9 cellular contexts compared by ENCODE assay signal in the genomic region with DNA sequence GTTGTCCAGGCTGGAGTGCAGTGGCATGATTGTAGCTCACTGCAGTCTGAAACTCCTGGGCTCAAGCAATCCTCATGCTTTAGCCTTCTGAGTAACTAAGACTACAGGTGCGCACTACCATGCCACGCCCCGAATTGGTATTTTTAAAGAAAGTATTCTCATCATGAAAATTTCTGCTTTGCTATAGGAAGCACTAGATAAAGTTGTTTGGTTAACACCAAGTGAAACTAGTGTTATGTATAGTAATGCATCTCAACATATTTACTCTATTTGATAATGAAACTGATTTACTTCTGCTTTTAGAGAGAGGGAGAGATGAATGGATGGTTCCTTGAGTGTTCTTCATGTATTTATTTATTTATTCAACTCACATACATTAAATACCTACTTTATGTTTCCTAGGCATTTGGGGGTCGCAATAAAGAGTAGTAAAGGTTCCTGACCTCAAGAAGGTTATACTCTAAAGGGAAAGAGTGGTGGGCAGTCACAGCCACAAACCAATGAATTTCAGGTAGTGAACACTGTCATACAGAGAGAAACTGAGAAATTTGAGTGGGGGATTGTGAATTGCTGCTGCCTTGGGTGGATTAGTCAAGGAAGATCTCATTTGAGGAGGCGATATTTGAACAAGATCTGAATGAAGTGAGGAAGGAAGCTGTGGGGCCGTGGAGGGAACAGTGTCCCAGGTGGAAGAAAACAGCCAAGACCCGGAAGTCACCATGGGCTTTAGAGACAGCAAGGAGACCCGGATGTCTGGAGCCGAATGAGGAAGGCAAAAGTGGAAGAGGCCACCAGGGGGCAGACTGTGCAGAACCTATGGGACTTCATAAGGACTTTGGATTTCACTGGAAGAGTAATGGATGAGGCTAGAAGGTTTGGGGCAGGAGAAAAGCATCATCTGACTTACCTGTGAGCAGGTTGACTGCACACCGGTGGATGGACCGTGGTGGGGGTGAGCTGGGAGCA.
A peak's percentile ranks its signal among the peaks of the same experiment; 100 is the strongest.
DNase-seq lines count a peak whose midpoint lies in the region; ATAC-seq, FAIRE-seq and TF ChIP-seq lines count a peak whose summit lies in the region.
"Had no signal": no experiment of that assay in that cellular context is flagged by ENCODE, and none has a peak within 500 bp of the region (broad histone marks: within the 10 kb centered on the region; RNA-seq: fewer than 3 reads in every experiment).

No MANE protein-coding gene starts in this region.

- DNase-seq in A549 (ENCODE audit: low read depth in 1 of 2, low spot score in 1 of 2) (peak; percentile 37 to 77), GM10266 (ENCODE audit: extremely low spot score) (peak; percentile 19), HFFc6 (peak; percentile 8), NAMALWA (ENCODE audit: low spot score) (peak; percentile 63), fibroblast of pulmonary artery (ENCODE audit: low read depth) (peak; percentile 58), prostate gland (ENCODE audit: low spot score) (no peak), NCI-H2081 treated with DMSO at 0.1 percent for 48 hours (lab: John Stamatoyannopoulos, UW) (no peak)
- peak; percentile 2 to 13 for DNase-seq in activated CD8-positive, alpha-beta memory T cell treated with anti-CD3 and anti-CD28 coated beads for 4 hours (ENCODE audit: low read depth in 2 of 2)

- H3K36me3 Mint-ChIP-seq in HFFc6 (ENCODE audit: low read depth) = no peaks in the 10 kb centered on the region

- no peak for FAIRE-seq in A549 (lab: Jason Lieb, UNC)

- WGBS in A549 (ENCODE audit: missing lambda C conversion rate) = 32% methylated on average over 11 of the region's 11 CpGs
- 94% methylated on average over 11 of the region's 11 CpGs for WGBS in prostate gland

- peak overlapping the region; percentile 26; the same call in 1 of the 3 replicates for H3K4me2 ChIP-seq in A549

- H3K4me1 Mint-ChIP-seq in HFFc6 (ENCODE audit: low read depth) = no peaks in the 10 kb centered on the region

- TF ChIP-seq CTCF in A549 (IDR thresholded peaks at IDR 0.05) (peak; percentile 15; the same call in 1 of the 3 replicates), GM10266 (IDR thresholded peaks at IDR 0.05; ENCODE audit: control insufficient read depth, insufficient read depth, low read depth, missing control alignments) (no peak), HFFc6 (IDR thresholded peaks at IDR 0.05) (peak; percentile 75), fibroblast of pulmonary artery (IDR thresholded peaks at IDR 0.05; ENCODE audit: low read length, missing control alignments) (peak; percentile 65), prostate gland (IDR thresholded peaks at IDR 0.05) (peak in 3 of 4 experiments; percentile 17 to 26 (median 20))

- H3K4me3 ChIP-seq in A549 (no peak overlapping the region), fibroblast of pulmonary artery (replicated peaks; ENCODE audit: low read depth, low read length) (no peak overlapping the region), prostate gland (no peak overlapping the region)

- H3K9me3 ChIP-seq in A549 (no peaks in the 10 kb centered on the region; the same call in 2 of the 3 replicates), prostate gland (no peaks in the 10 kb centered on the region)
- H3K9me3 ChIP-seq: neutrophil had no signal

- TF ChIP-seq POLR2A in A549 (IDR thresholded peaks at IDR 0.05; ENCODE audit: low read length) = no peak
- no peak for TF ChIP-seq POLR2A in prostate gland (IDR thresholded peaks at IDR 0.05)

- H3K4me1 ChIP-seq in A549 (no peaks in the 10 kb centered on the region), prostate gland (replicated peaks) (no peaks in the 10 kb centered on the region)

- no peak overlapping the region for H3K27ac Mint-ChIP-seq in HFFc6

- CTCF ChIA-PET in A549 (lab: Yijun Ruan, JAX) = interaction anchor here (0.6 to 1.3 kb wide), 3 partner anchors 10 to 390 kb away, joined by 3 to 4 read pairs (median 3); no protein-coding TSS in a partner anchor

- no peaks in the 10 kb centered on the region for H3K27me3 ChIP-seq in prostate gland (replicated peaks; ENCODE audit: insufficient read depth)

- H3K27ac ChIP-seq in A549 (no peak overlapping the region), prostate gland (no peak overlapping the region)
- H3K27ac ChIP-seq: neutrophil had no signal

- no peak for TF ChIP-seq EP300 in A549 (IDR thresholded peaks at IDR 0.05)

- H3K4me3 Mint-ChIP-seq in HFFc6 = no peak overlapping the region

- intact Hi-C loops in prostate gland (cut with DNase I) = no loop called here

- POLR2A ChIA-PET in A549 (lab: Yijun Ruan, JAX) = no interaction called here

- TF ChIP-seq RAD21 in A549 (conservative IDR thresholded peaks at IDR 0.05 in 1 of 2, IDR thresholded peaks at IDR 0.05 in 1 of 2) = peak in 1 of 2 experiments; percentile 28; a peak in 1 of 5 replicates

- H3K9me3 Mint-ChIP-seq in HFFc6 = peaks cover 4% of the 10 kb centered on the region; the same call in 1 of the 2 replicates

- H3K27me3 Mint-ChIP-seq in HFFc6 (ENCODE audit: insufficient read depth) = no peaks in the 10 kb centered on the region; the same call in 1 of the 2 replicates

- no peaks in the 10 kb centered on the region for H3K36me3 ChIP-seq in prostate gland
- H3K36me3 ChIP-seq: neutrophil had no signal

- peak in 1 of 2 experiments; percentile 88; a peak in 3 of 6 replicates for ATAC-seq in A549

TF ChIP-seq in A549, 52 proteins besides CTCF, POLR2A, EP300 and RAD21:
- TF ChIP-seq SMC3 (IDR thresholded peaks at IDR 0.05) (peak; percentile 40), RFX5 (IDR thresholded peaks at IDR 0.05) (no peak)

Comparison
In these comparisons a context has a peak if more than half of its experiments do, and no peak if none do; other contexts are left out.
1. DNase-seq: peak in A549 (2 of 2), GM10266 (single experiment), HFFc6 (single experiment), NAMALWA (single experiment), activated CD8-positive, alpha-beta memory T cell treated with anti-CD3 and anti-CD28 coated beads for 4 hours (2 of 2) and fibroblast of pulmonary artery (single experiment); none in prostate gland (single experiment) and NCI-H2081 treated with DMSO at 0.1 percent for 48 hours (single experiment).